ENCODE assay signal across 31 cellular contexts in genomic region chr1:236421850-236422516, GRCh38. TPM values are rescaled to one million over a fixed set of nuclear protein-coding genes. Genes with fewer than 3 reads are reported as not detected.
DNase-seq lines count a peak whose midpoint lies in the region; ATAC-seq, FAIRE-seq and TF ChIP-seq lines count a peak whose summit lies in the region.
"Had no signal": no experiment of that assay in that cellular context is flagged by ENCODE, and none has a peak within 500 bp of the region (broad histone marks: within the 10 kb centered on the region; RNA-seq: fewer than 3 reads in every experiment).

No MANE protein-coding gene starts in this region.

- no peak overlapping the region for H3K4me3 Mint-ChIP-seq in stimulated activated effector memory CD8-positive, alpha-beta T cell treated with anti-CD3 and anti-CD28 coated beads, Interleukin-12 subunit alpha, Interleukin-12 subunit beta, amount 100 ng/mL, for 72 hours
- H3K4me3 Mint-ChIP-seq: CD8-positive, alpha-beta T cell had no signal

- H3K79me2 ChIP-seq in HepG2 (ENCODE audit: insufficient read depth, low read length) = no peaks in the 10 kb centered on the region

- DNase-seq in HepG2 (ENCODE audit: low spot score) (no peak), right lobe of liver (no peak), coronary artery (ENCODE audit: low spot score) (peak; percentile 5), Right ventricle myocardium inferior (ENCODE audit: missing footprints) (no peak)
- DNase-seq in stimulated activated effector memory CD8-positive, alpha-beta T cell treated with anti-CD3 and anti-CD28 coated beads, Interleukin-12 subunit alpha, Interleukin-12 subunit beta, amount 100 ng/mL, for 72 hours (ENCODE audit: low spot score in 2 of 2) = no peak
- no peak for DNase-seq in activated naive CD4-positive, alpha-beta T cell treated with anti-CD3 and anti-CD28 coated beads, Interleukin-2, amount 50 U/mL, for 16 hours
- DNase-seq: AML-193; Caco-2; CD8-positive, alpha-beta T cell; IMR-90; MM.1S; NCI-H1048; NCI-H1417; NCI-H1694; NCI-H2029 treated with DMSO at 0.1 percent for 48 hours; NCI-H446 treated with DMSO at 0.1 percent for 48 hours; NCI-H526; Peyer's patch; SIG-M5; SW 1271 had no signal

- CTCF ChIA-PET in HepG2 (lab: Yijun Ruan, JAX; ENCODE audit: low intra/inter-chr PET ratio, low total read pairs) = no interaction called here

- H3K4me3 ChIP-seq in HepG2 (replicated peaks in 1 of 3; ENCODE audit: insufficient read depth in 1 of 3, low read depth in 2 of 3, low read length in 3 of 3) = no peak overlapping the region
- H3K4me3 ChIP-seq in right lobe of liver = no peak overlapping the region
- no peak overlapping the region for H3K4me3 ChIP-seq in coronary artery
- H3K4me3 ChIP-seq: Peyer's patch, SK-N-MC had no signal

- no peaks in the 10 kb centered on the region for H3K36me3 ChIP-seq in HepG2 (replicated peaks in 1 of 2; ENCODE audit: control insufficient read depth in 1 of 2, insufficient read depth in 2 of 2, low read length in 2 of 2)
- H3K36me3 ChIP-seq in right lobe of liver = no peaks in the 10 kb centered on the region
- H3K36me3 ChIP-seq: Peyer's patch had no signal

- peak; percentile 32; the same call in 1 of the 3 replicates for ATAC-seq in HepG2
- no peak for ATAC-seq in right lobe of liver
- peak; percentile 34 for ATAC-seq in HG02852 (IDR thresholded peaks at IDR 0.05; ENCODE audit: unreplicated experiment)
- no peak for ATAC-seq in stimulated activated effector memory CD8-positive, alpha-beta T cell treated with anti-CD3 and anti-CD28 coated beads, Interleukin-12 subunit alpha, Interleukin-12 subunit beta, amount 100 ng/mL, for 72 hours
- ATAC-seq in GM19035 (IDR thresholded peaks at IDR 0.05; ENCODE audit: unreplicated experiment) = no peak
- no peak for ATAC-seq in Right ventricle myocardium inferior
- ATAC-seq: CD8-positive, alpha-beta T cell had no signal

- no peaks in the 10 kb centered on the region for H3K9me3 ChIP-seq in HepG2 (ENCODE audit: low read length)
- H3K9me3 ChIP-seq in right lobe of liver = no peaks in the 10 kb centered on the region
- H3K9me3 ChIP-seq: Caco-2, Peyer's patch had no signal

- H3K36me3 Mint-ChIP-seq in stimulated activated effector memory CD8-positive, alpha-beta T cell treated with anti-CD3 and anti-CD28 coated beads, Interleukin-12 subunit alpha, Interleukin-12 subunit beta, amount 100 ng/mL, for 72 hours = peaks cover 44% of the 10 kb centered on the region
- H3K36me3 Mint-ChIP-seq: CD8-positive, alpha-beta T cell had no signal

- TF ChIP-seq POLR2A in HepG2 (IDR thresholded peaks at IDR 0.05; ENCODE audit: insufficient read depth in 1 of 2, low read depth in 2 of 2, low read length in 2 of 2) = no peak
- TF ChIP-seq POLR2A in right lobe of liver (IDR thresholded peaks at IDR 0.05) = no peak

- peak overlapping the region; percentile 81 for H3K27ac Mint-ChIP-seq in stimulated activated effector memory CD8-positive, alpha-beta T cell treated with anti-CD3 and anti-CD28 coated beads, Interleukin-12 subunit alpha, Interleukin-12 subunit beta, amount 100 ng/mL, for 72 hours
- H3K27ac Mint-ChIP-seq: CD8-positive, alpha-beta T cell had no signal

- no peaks in the 10 kb centered on the region for H3K9me3 Mint-ChIP-seq in stimulated activated effector memory CD8-positive, alpha-beta T cell treated with anti-CD3 and anti-CD28 coated beads, Interleukin-12 subunit alpha, Interleukin-12 subunit beta, amount 100 ng/mL, for 72 hours
- H3K9me3 Mint-ChIP-seq: CD8-positive, alpha-beta T cell had no signal

- no peak overlapping the region for H3K4me2 ChIP-seq in HepG2 (ENCODE audit: low read depth, low read length)
- H3K4me2 ChIP-seq: KMS-11 had no signal

- POLR2A ChIA-PET in HepG2 (lab: Yijun Ruan, JAX) = no interaction called here

- no peak overlapping the region for H3K9ac ChIP-seq in HepG2 (ENCODE audit: insufficient read depth, low read depth, low read length)
- H3K9ac ChIP-seq: KMS-11 had no signal

- no TSS peak for BruUV-seq in HepG2 (replicated peaks; lab: Mats Ljungman, UMichigan)

- H3K27me3 ChIP-seq in HepG2 (ENCODE audit: control insufficient read depth in 1 of 2, insufficient read depth in 2 of 2, low read length in 2 of 2) (no peaks in the 10 kb centered on the region), right lobe of liver (no peaks in the 10 kb centered on the region)
- H3K27me3 ChIP-seq: Peyer's patch had no signal

- H2AFZ ChIP-seq in HepG2 (ENCODE audit: low read length) = no peak overlapping the region

- no peaks in the 10 kb centered on the region for H3K4me1 ChIP-seq in HepG2 (ENCODE audit: insufficient read depth, low read length)
- no peaks in the 10 kb centered on the region for H3K4me1 ChIP-seq in right lobe of liver
- H3K4me1 ChIP-seq: Caco-2, Peyer's patch had no signal

- no peak for TF ChIP-seq CTCF in HepG2 (CRISPR knock-in tag; IDR thresholded peaks at IDR 0.05)
- no peak for TF ChIP-seq CTCF in right lobe of liver (IDR thresholded peaks at IDR 0.05)
- TF ChIP-seq CTCF in coronary artery (IDR thresholded peaks at IDR 0.05) = no peak

- TF ChIP-seq EP300 in HepG2 (IDR thresholded peaks at IDR 0.05; ENCODE audit: low read depth in 2 of 2, low read length in 2 of 2) (no peak), HepG2 (CRISPR knock-in tag; IDR thresholded peaks at IDR 0.05; ENCODE audit: borderline replicate concordance) (no peak)

- H3K27ac ChIP-seq in HepG2 (ENCODE audit: extremely low read length, insufficient read depth, low read length) (no peak overlapping the region), right lobe of liver (no peak overlapping the region), coronary artery (no peak overlapping the region)
- H3K27ac ChIP-seq: C4-2B, KMS-11, Peyer's patch, SK-N-MC had no signal

- WGBS in HepG2 (ENCODE audit: low lambda C conversion rate) = 9% methylated on average over 4 of the region's 4 CpGs
- 43% methylated on average over 3 of the region's 4 CpGs for WGBS in right lobe of liver (ENCODE audit: insufficient coverage, low coverage, low lambda C conversion rate, missing lambda C conversion rate)

- no peak for TF ChIP-seq RAD21 in HepG2 (CRISPR knock-in tag; IDR thresholded peaks at IDR 0.05)

- FAIRE-seq in HepG2 (lab: Jason Lieb, UNC) = no peak
- FAIRE-seq: A204.1, G401.6, GM12891, GM19239, H54 had no signal

- intact Hi-C loops in HepG2 (cut with micrococcal nuclease; ENCODE audit: unreplicated experiment) (no loop called here), right lobe of liver (cut with DNase I) (no loop called here), Right ventricle myocardium inferior (cut with DNase I) (no loop called here)

- peaks cover 27% of the 10 kb centered on the region for H3K4me1 Mint-ChIP-seq in stimulated activated effector memory CD8-positive, alpha-beta T cell treated with anti-CD3 and anti-CD28 coated beads, Interleukin-12 subunit alpha, Interleukin-12 subunit beta, amount 100 ng/mL, for 72 hours

- H4K20me1 ChIP-seq in HepG2 (ENCODE audit: insufficient read depth, low read length) = no peaks in the 10 kb centered on the region

- in situ Hi-C loops in HepG2 (cut with HindIII; ENCODE audit: extremely low pct_ligation_motif_present, low pct_unique_long_range_greater_than_20kb) = no loop called here

TF ChIP-seq in HepG2, 621 proteins besides CTCF, POLR2A, EP300 and RAD21 (continues in another document):
- no peak for TF ChIP-seq HOXD1 (CRISPR knock-in tag; IDR thresholded peaks at IDR 0.05)
- no peak for TF ChIP-seq IRF2 (CRISPR knock-in tag; IDR thresholded peaks at IDR 0.05)
- TF ChIP-seq ZNF570 (CRISPR knock-in tag; IDR thresholded peaks at IDR 0.05; ENCODE audit: borderline replicate concordance) = no peak
- TF ChIP-seq SMYD3 (CRISPR knock-in tag; IDR thresholded peaks at IDR 0.05) = no peak
- no peak for TF ChIP-seq PAX8 (CRISPR knock-in tag; IDR thresholded peaks at IDR 0.05; ENCODE audit: borderline replicate concordance)
- TF ChIP-seq MEIS2 (CRISPR knock-in tag; IDR thresholded peaks at IDR 0.05) = no peak
- TF ChIP-seq NFKBIZ (CRISPR knock-in tag; IDR thresholded peaks at IDR 0.05) = no peak
- TF ChIP-seq PRPF4 (IDR thresholded peaks at IDR 0.05; ENCODE audit: low read depth, low read length, poor library complexity, severe bottlenecking) = no peak

RNA-seq across cellular contexts. Expression of gene EDARADD, which starts 27.9 kb away (rescaled TPM):
- total RNA-seq in HepG2 (2016; rRNA removed; fragmentation: Illumina TruSeq; extraction: Trizol) (not detected in 2 replicates), right lobe of liver (1 to 10 TPM in 1 of 6 experiments, under 1 TPM in 4, not detected in 1; 0.16 to 1.2 (median 0.26) TPM), Right ventricle myocardium inferior (1.6 TPM)
- not detected in 2 replicates for total RNA-seq in HepG2 (2016; cell fraction: cytosol; rRNA removed; fragmentation: Illumina TruSeq; extraction: Trizol; ENCODE audit: low read depth)
- not detected in 2 replicates for total RNA-seq in HepG2 (2016; cell fraction: insoluble cytoplasmic fraction; rRNA removed; fragmentation: Illumina TruSeq; extraction: Trizol)
- total RNA-seq in HepG2 (2016; cell fraction: membrane; rRNA removed; fragmentation: Illumina TruSeq; extraction: Trizol) = not detected in 2 replicates
- total RNA-seq in HepG2 (2016; cell fraction: nucleus; rRNA removed; fragmentation: Illumina TruSeq; extraction: Trizol) = not detected in 2 replicates
- 0.03 TPM in 1 of 2 replicates, not detected in the other for polyA plus RNA-seq in HepG2 (2011; rRNA removed)
- 0.03 and 0.04 TPM in 2 replicates for polyA plus RNA-seq in HepG2 (2011; cell fraction: cytosol; rRNA removed)
- not detected in 2 replicates for polyA plus RNA-seq in HepG2 (2011; cell fraction: nucleus; rRNA removed)
- polyA plus RNA-seq in HepG2 (2012) = 0.19 and 0.62 TPM in 2 replicates
- polyA plus RNA-seq in HepG2 (2016; cell fraction: cytosol; fragmentation: Illumina TruSeq; extraction: Trizol; ENCODE audit: low read depth) = not detected in 2 replicates
- 0.20 TPM in 1 of 2 replicates, not detected in the other for polyA plus RNA-seq in HepG2 (2016; cell fraction: insoluble cytoplasmic fraction; fragmentation: Illumina TruSeq; extraction: Trizol; ENCODE audit: low read depth)
- not detected in 2 replicates for polyA plus RNA-seq in HepG2 (2016; cell fraction: membrane; fragmentation: Illumina TruSeq; extraction: Trizol; ENCODE audit: low read depth)
- not detected in 2 replicates for polyA plus RNA-seq in HepG2 (2016; cell fraction: nucleus; fragmentation: Illumina TruSeq; extraction: Trizol; ENCODE audit: insufficient read depth, low read depth)
- polyA minus RNA-seq in HepG2 (2011; rRNA and poly(A)+ RNA removed; ENCODE audit: low replicate concordance) = 0.16 TPM in 1 of 2 replicates, not detected in the other
- polyA minus RNA-seq in HepG2 (2011; cell fraction: cytosol; rRNA and poly(A)+ RNA removed) = not detected in 2 replicates
- polyA minus RNA-seq in HepG2 (2011; cell fraction: nucleus; rRNA and poly(A)+ RNA removed) = not detected in 2 replicates
- total RNA-seq: IMR-90, OCI-LY7, Peyer's patch had no signal
- polyA plus RNA-seq: IMR-90 had no signal

Comparison
In these comparisons a context has a peak if more than half of its experiments do, and no peak if none do; other contexts are left out.
1. ATAC-seq: peak in HepG2 (single experiment) and HG02852 (single experiment); none in right lobe of liver (0 of 4), stimulated activated effector memory CD8-positive, alpha-beta T cell treated with anti-CD3 and anti-CD28 coated beads, Interleukin-12 subunit alpha, Interleukin-12 subunit beta, amount 100 ng/mL, for 72 hours (single experiment), GM19035 (single experiment) and Right ventricle myocardium inferior (single experiment).